Comparison of ENCODE assay signal across 1 cellular context in the genomic region with DNA sequence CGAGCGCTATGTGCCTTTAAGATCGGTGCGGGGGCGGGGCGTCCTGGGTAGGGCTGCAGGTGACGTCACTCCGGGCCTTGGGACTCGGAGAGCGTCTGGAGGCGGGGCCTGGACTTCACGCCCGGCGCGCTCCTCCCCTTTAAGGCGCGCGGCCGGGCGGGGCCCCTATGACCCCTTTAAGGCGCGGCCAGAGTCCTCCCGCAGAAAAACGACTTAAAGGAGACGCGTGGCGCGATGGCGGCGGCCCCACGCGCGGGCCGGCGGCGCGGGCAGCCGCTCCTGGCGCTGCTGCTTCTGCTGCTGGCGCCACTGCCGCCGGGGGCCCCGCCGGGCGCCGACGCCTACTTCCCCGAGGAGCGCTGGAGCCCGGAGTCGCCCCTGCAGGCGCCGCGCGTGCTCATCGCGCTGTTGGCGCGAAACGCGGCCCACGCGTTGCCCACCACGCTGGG.
TF ChIP-seq lines count a peak whose summit lies in the region.

Gene COLGALT1, plus strand, starts transcription at position 170 of the 449 bp plus-strand sequence. Its CDS starts 65 bp downstream, at position 235.

TF ChIP-seq in A549, 52 proteins besides CTCF, POLR2A, EP300 and RAD21 (continued from another document):
- TF ChIP-seq, protein P1, sequence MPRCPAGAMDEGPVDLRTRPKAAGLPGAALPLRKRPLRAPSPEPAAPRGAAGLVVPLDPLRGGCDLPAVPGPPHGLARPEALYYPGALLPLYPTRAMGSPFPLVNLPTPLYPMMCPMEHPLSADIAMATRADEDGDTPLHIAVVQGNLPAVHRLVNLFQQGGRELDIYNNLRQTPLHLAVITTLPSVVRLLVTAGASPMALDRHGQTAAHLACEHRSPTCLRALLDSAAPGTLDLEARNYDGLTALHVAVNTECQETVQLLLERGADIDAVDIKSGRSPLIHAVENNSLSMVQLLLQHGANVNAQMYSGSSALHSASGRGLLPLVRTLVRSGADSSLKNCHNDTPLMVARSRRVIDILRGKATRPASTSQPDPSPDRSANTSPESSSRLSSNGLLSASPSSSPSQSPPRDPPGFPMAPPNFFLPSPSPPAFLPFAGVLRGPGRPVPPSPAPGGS (IDR thresholded peaks at IDR 0.05), result no peak
- TF ChIP-seq, protein P2, sequence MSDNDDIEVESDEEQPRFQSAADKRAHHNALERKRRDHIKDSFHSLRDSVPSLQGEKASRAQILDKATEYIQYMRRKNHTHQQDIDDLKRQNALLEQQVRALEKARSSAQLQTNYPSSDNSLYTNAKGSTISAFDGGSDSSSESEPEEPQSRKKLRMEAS (IDR thresholded peaks at IDR 0.05), result no peak; the same call in 1 of the 2 replicates
- TF ChIP-seq FOSL2 (IDR thresholded peaks at IDR 0.05), result no peak
- TF ChIP-seq FOSL2 (CRISPR knock-in tag; IDR thresholded peaks at IDR 0.05), result no peak
- no peak for TF ChIP-seq MAFK (IDR thresholded peaks at IDR 0.05; ENCODE audit: partially characterized antibody)
- no peak for TF ChIP-seq PBX3 (IDR thresholded peaks at IDR 0.05)
- no peak for TF ChIP-seq RFX5 (IDR thresholded peaks at IDR 0.05)
